8 cellular contexts compared by ENCODE assay signal in genomic region chr6:132298344-132298949, GRCh38.
DNase-seq lines count a peak whose midpoint lies in the region; ATAC-seq, FAIRE-seq and TF ChIP-seq lines count a peak whose summit lies in the region.

No MANE protein-coding gene starts in this region.

- no peaks in the 10 kb centered on the region for H3K9me2 ChIP-seq in Loucy (replicated peaks; ENCODE audit: low read depth, low read length)

- peak; percentile 55 for ATAC-seq in sciatic nerve

- H3K4me3 ChIP-seq in Loucy (ENCODE audit: low read length, poor library complexity, severe bottlenecking), result no peak overlapping the region

- no peaks in the 10 kb centered on the region for H3K9me3 ChIP-seq in Loucy (ENCODE audit: insufficient read depth, low read depth, low read length)

- H3K4me1 ChIP-seq in Loucy (ENCODE audit: insufficient read depth, low read length, poor library complexity, severe bottlenecking), result no peaks in the 10 kb centered on the region

- H3K9ac ChIP-seq in Loucy (ENCODE audit: low read depth, low read length, poor library complexity, severe bottlenecking), result no peak overlapping the region

- H3K4me2 ChIP-seq in Loucy (ENCODE audit: low read depth, low read length, poor library complexity, severe bottlenecking), result no peak overlapping the region

- intact Hi-C loops in sciatic nerve (cut with DNase I), result no loop called here

- TF ChIP-seq POLR2A in GM12892 (IDR thresholded peaks at IDR 0.05; ENCODE audit: low read depth, low read length), result no peak

- FAIRE-seq in GM18507 (lab: Jason Lieb, UNC) (peak; percentile 70), GM12892 (lab: Jason Lieb, UNC) (no peak)

- H3F3A ChIP-seq in Loucy (ENCODE audit: low read depth), result no peaks in the 10 kb centered on the region

- no peaks in the 10 kb centered on the region for H3K79me2 ChIP-seq in Loucy (ENCODE audit: insufficient read depth, low read length)

- no peaks in the 10 kb centered on the region for H3K36me3 ChIP-seq in Loucy (ENCODE audit: insufficient read depth, low read length)

- peak; percentile 83 for TF ChIP-seq CTCF in Loucy (conservative IDR thresholded peaks at IDR 0.05; ENCODE audit: low read length)

- peaks cover 7% of the 10 kb centered on the region for H3K27me3 ChIP-seq in Loucy (ENCODE audit: insufficient read depth, low read length, poor library complexity, severe bottlenecking)

- H4K20me1 ChIP-seq in Loucy (ENCODE audit: insufficient read depth, low read length, poor library complexity, severe bottlenecking), result no peaks in the 10 kb centered on the region

- H2AFZ ChIP-seq in Loucy (ENCODE audit: low read length), result no peak overlapping the region

- DNase-seq in COLO829 (ENCODE audit: low spot score) (peak; percentile 23), GM18507 (ENCODE audit: extremely low spot score, insufficient read length, low read depth) (no peak), germinal center (ENCODE audit: low spot score) (peak; percentile 29), sciatic nerve (ENCODE audit: low spot score) (peak; percentile 63), GM12892 (ENCODE audit: insufficient read length) (no peak), islet precursor cell (no peak)
- DNase-seq in activated CD4-positive, alpha-beta T cell treated with anti-CD3 and anti-CD28 coated beads, Interleukin-2, amount 50 U/mL, for 1 hour, result peak; percentile 21

Comparison
In these comparisons a context has a peak if more than half of its experiments do, and no peak if none do; other contexts are left out.
1. DNase-seq: peak in COLO829 (single experiment), activated CD4-positive, alpha-beta T cell treated with anti-CD3 and anti-CD28 coated beads, Interleukin-2, amount 50 U/mL, for 1 hour (single experiment), germinal center (single experiment) and sciatic nerve (single experiment); none in GM18507 (single experiment), GM12892 (single experiment) and islet precursor cell (single experiment).